24 cellular contexts compared by ENCODE assay signal in genomic region chr17:83162035-83162745, GRCh38.
DNase-seq lines count a peak whose midpoint lies in the region; ATAC-seq and TF ChIP-seq lines count a peak whose summit lies in the region.
"Had no signal": no experiment of that assay in that cellular context is flagged by ENCODE, and none has a peak within 500 bp of the region (broad histone marks: within the 10 kb centered on the region; RNA-seq: fewer than 3 reads in every experiment).

No MANE protein-coding gene starts in this region.

- no peak for ATAC-seq in HG02798 (IDR thresholded peaks at IDR 0.05; ENCODE audit: poor library complexity, unreplicated experiment)
- ATAC-seq: SK-N-SH treated with all-trans-retinoic acid at 6 μM for 48 hours had no signal

- peaks cover 4% of the 10 kb centered on the region for H3K9me3 Mint-ChIP-seq in progenitor cell of endocrine pancreas (ENCODE audit: low read depth)
- H3K9me3 Mint-ChIP-seq: activated CD4-positive, alpha-beta T cell treated with anti-CD3 and anti-CD28 coated beads, Interleukin-2, amount 10 ng/mL, durations not matched to agents 24 days and 14 days had no signal

- H3K27me3 Mint-ChIP-seq in progenitor cell of endocrine pancreas = peaks cover 21% of the 10 kb centered on the region

- TF ChIP-seq CTCF in progenitor cell of endocrine pancreas (IDR thresholded peaks at IDR 0.05; ENCODE audit: unreplicated experiment) = no peak

- DNase-seq in Ammon's horn (ENCODE audit: low spot score) = peak; percentile 0
- peak; percentile 79 to 82 for DNase-seq in NCI-H526 (lab: John Stamatoyannopoulos, UW)
- DNase-seq in islet precursor cell = peak; percentile 42
- DNase-seq in progenitor cell of endocrine pancreas (ENCODE audit: low spot score, unreplicated experiment) = peak; percentile 7
- no peak for DNase-seq in cortex of kidney (lab: John Stamatoyannopoulos, UW)
- no peak for DNase-seq in caudate nucleus (lab: John Stamatoyannopoulos, UW)
- no peak for DNase-seq in COR-L47 (lab: John Stamatoyannopoulos, UW)
- DNase-seq: activated CD4-positive, alpha-beta T cell treated with anti-CD3 and anti-CD28 coated beads, Interleukin-2, amount 10 ng/mL, durations not matched to agents 24 days and 14 days; effector CD4-positive, alpha-beta T cell; heart right ventricle; left ventricle myocardium inferior; NCI-H1105 treated with DMSO at 0.1 percent for 48 hours; NCI-H2029 treated with DMSO at 0.1 percent for 48 hours; NCI-H226; stimulated activated CD4-positive, alpha-beta T cell treated with anti-CD3 and anti-CD28 coated beads, Interleukin-1b, Interleukin-23, amount 100 ng/mL, for 48 hours; substantia nigra had no signal

- H3K4me3 Mint-ChIP-seq in progenitor cell of endocrine pancreas (ENCODE audit: low read depth) = no peak overlapping the region
- H3K4me3 Mint-ChIP-seq: activated CD4-positive, alpha-beta T cell treated with anti-CD3 and anti-CD28 coated beads, Interleukin-2, amount 10 ng/mL, durations not matched to agents 24 days and 14 days; activated naive CD4-positive, alpha-beta T cell treated with anti-CD3 and anti-CD28 coated beads, Interleukin-2, amount 50 U/mL, for 24 hours; IgD-negative memory B cell; neural crest cell had no signal

- no peak overlapping the region for H3K27ac ChIP-seq in caudate nucleus (ENCODE audit: low read depth, low read length)
- H3K27ac ChIP-seq: BLaER1 treated with 17β-estradiol and CSF1 and Interleukin-3, amounts not matched to agents 10 nM and 100 nM; epithelial cell of prostate; heart right ventricle; left ventricle myocardium inferior; VCaP had no signal

- peaks cover 9% of the 10 kb centered on the region for H3K4me1 Mint-ChIP-seq in progenitor cell of endocrine pancreas (ENCODE audit: low read depth)
- H3K4me1 Mint-ChIP-seq: activated CD4-positive, alpha-beta T cell treated with anti-CD3 and anti-CD28 coated beads, Interleukin-2, amount 10 ng/mL, durations not matched to agents 24 days and 14 days; activated naive CD4-positive, alpha-beta T cell treated with anti-CD3 and anti-CD28 coated beads, Interleukin-2, amount 50 U/mL, for 24 hours; IgD-negative memory B cell had no signal

- no peak overlapping the region for H3K27ac Mint-ChIP-seq in progenitor cell of endocrine pancreas
- H3K27ac Mint-ChIP-seq: activated CD4-positive, alpha-beta T cell treated with anti-CD3 and anti-CD28 coated beads, Interleukin-2, amount 10 ng/mL, durations not matched to agents 24 days and 14 days; activated naive CD4-positive, alpha-beta T cell treated with anti-CD3 and anti-CD28 coated beads, Interleukin-2, amount 50 U/mL, for 24 hours; IgD-negative memory B cell had no signal

- H3K36me3 Mint-ChIP-seq in progenitor cell of endocrine pancreas (ENCODE audit: insufficient read depth) = no peaks in the 10 kb centered on the region

Comparison
In these comparisons a context has a peak if more than half of its experiments do, and no peak if none do; other contexts are left out.
1. DNase-seq: peak in Ammon's horn (single experiment), NCI-H526 (2 of 2), islet precursor cell (single experiment) and progenitor cell of endocrine pancreas (single experiment); none in cortex of kidney (single experiment), caudate nucleus (0 of 61) and COR-L47 (single experiment).